In genomic region chr7:142812437-142813215, GRCh38 we compare ENCODE assay signal across 14 cellular contexts. TPM values are rescaled to one million over a fixed set of nuclear protein-coding genes. Genes with fewer than 3 reads are reported as not detected.
DNase-seq lines count a peak whose midpoint lies in the region; ATAC-seq and TF ChIP-seq lines count a peak whose summit lies in the region.
"Had no signal": no experiment of that assay in that cellular context is flagged by ENCODE, and none has a peak within 500 bp of the region (broad histone marks: within the 10 kb centered on the region; RNA-seq: fewer than 3 reads in every experiment).

No MANE protein-coding gene starts in this region.

- intact Hi-C loops in CD8-positive, alpha-beta T cell (cut with DNase I, micrococcal nuclease): loop anchor here (5.0 to 10.0 kb wide), 8 partner anchors 100 to 835 kb away; no protein-coding TSS in a partner anchor
- intact Hi-C loops in body of pancreas (cut with DNase I): no loop called here

- H3K27ac ChIP-seq in CD8-positive, alpha-beta T cell (ENCODE audit: low read depth, low read length): no peak overlapping the region
- H3K27ac ChIP-seq in body of pancreas: no peak overlapping the region
- H3K27ac ChIP-seq: cardiac muscle cell, esophagus squamous epithelium, neutrophil had no signal

- CTCF ChIA-PET in CD8-positive, alpha-beta T cell (lab: Charles Lee): interaction anchor here (0.6 to 15.5 kb wide), 19 partner anchors 9 to 509 kb away, joined by 3 to 490 read pairs (median 5); no protein-coding TSS in a partner anchor
- CTCF ChIA-PET in WTC11 (lab: Charles Lee): interaction anchor here (0.8 to 6.3 kb wide), 26 partner anchors 19 to 509 kb away, joined by 3 to 94 read pairs (median 5); partner anchors contain the start of gene EPHB6

- peaks cover 70% of the 10 kb centered on the region for H3K4me1 Mint-ChIP-seq in CD8-positive, alpha-beta T cell (ENCODE audit: low read depth)
- H3K4me1 Mint-ChIP-seq in WTC11 (peaks cover 60% of the 10 kb centered on the region), memory B cell (peaks cover 62% of the 10 kb centered on the region)

- H3K4me3 ChIP-seq in CD8-positive, alpha-beta T cell (ENCODE audit: low read depth, low read length): no peak overlapping the region
- no peak overlapping the region for H3K4me3 ChIP-seq in body of pancreas
- H3K4me3 ChIP-seq: cardiac muscle cell, esophagus squamous epithelium had no signal

- H3K4me1 ChIP-seq in CD8-positive, alpha-beta T cell (ENCODE audit: insufficient read depth, low read length): peaks cover 57% of the 10 kb centered on the region
- peaks cover 3% of the 10 kb centered on the region for H3K4me1 ChIP-seq in body of pancreas

- peak overlapping the region; percentile 100 for H3K27ac Mint-ChIP-seq in CD8-positive, alpha-beta T cell
- H3K27ac Mint-ChIP-seq in WTC11 (peak overlapping the region; percentile 93), memory B cell (peak overlapping the region; percentile 99)

- POLR2A ChIA-PET in CD8-positive, alpha-beta T cell (lab: Charles Lee): interaction anchor here (0.6 to 19.0 kb wide), 5 partner anchors 21 to 493 kb away, joined by 3 to 2372 read pairs (median 3); no protein-coding TSS in a partner anchor
- POLR2A ChIA-PET in WTC11 (lab: Charles Lee): interaction anchor here (0.6 to 1.6 kb wide), 2 partner anchors 15 to 16 kb away, joined by 3 to 5 read pairs; no protein-coding TSS in a partner anchor

- H3K4me3 Mint-ChIP-seq in CD8-positive, alpha-beta T cell: peak overlapping the region; percentile 27
- H3K4me3 Mint-ChIP-seq in WTC11 (peak overlapping the region; percentile 41), memory B cell (peak overlapping the region; percentile 90)

- H3K36me3 Mint-ChIP-seq in CD8-positive, alpha-beta T cell: peaks cover 2% of the 10 kb centered on the region
- H3K36me3 Mint-ChIP-seq in WTC11 (no peaks in the 10 kb centered on the region), memory B cell (peaks cover 14% of the 10 kb centered on the region)

- no peaks in the 10 kb centered on the region for H3K9me3 ChIP-seq in CD8-positive, alpha-beta T cell (ENCODE audit: low read length)
- H3K9me3 ChIP-seq in body of pancreas: no peaks in the 10 kb centered on the region
- H3K9me3 ChIP-seq: esophagus squamous epithelium, neutrophil had no signal

- no peak for ATAC-seq in CD8-positive, alpha-beta T cell
- ATAC-seq in HG02678 (IDR thresholded peaks at IDR 0.05; ENCODE audit: unreplicated experiment) (peak; percentile 7), WTC11 (peak; percentile 18), memory B cell (ENCODE audit: low read depth) (peak; percentile 31), HG03097 (IDR thresholded peaks at IDR 0.05; ENCODE audit: low FRiP score, unreplicated experiment) (no peak), body of pancreas (no peak)

- DNase-seq in CD8-positive, alpha-beta T cell: peak in 1 of 7 experiments; percentile 50
- DNase-seq in WTC11 (ENCODE audit: low spot score) (no peak), memory B cell (ENCODE audit: low spot score in 2 of 2) (peak in 1 of 2 donors; percentile 46), DMS 273 treated with DMSO at 0.1 percent for 48 hours (lab: John Stamatoyannopoulos, UW) (no peak), body of pancreas (no peak), GOT3 (lab: John Stamatoyannopoulos, UW) (no peak)
- DNase-seq: esophagus squamous epithelium; KBM-7; stimulated activated naive CD4-positive, alpha-beta T cell treated with Interleukin-2 at 50 U/mL for 16 hours had no signal

- no peaks in the 10 kb centered on the region for H3K27me3 Mint-ChIP-seq in CD8-positive, alpha-beta T cell (ENCODE audit: low read depth)
- H3K27me3 Mint-ChIP-seq in WTC11 (ENCODE audit: low read depth) (peaks cover 12% of the 10 kb centered on the region), memory B cell (no peaks in the 10 kb centered on the region)

- 50 to 69% methylated on average over 5 to 7 of the region's 7 CpGs for WGBS in body of pancreas, 2 donors

- no peaks in the 10 kb centered on the region for H3K9me3 Mint-ChIP-seq in CD8-positive, alpha-beta T cell
- H3K9me3 Mint-ChIP-seq in WTC11 (no peaks in the 10 kb centered on the region), memory B cell (peaks cover 5% of the 10 kb centered on the region)

- no peaks in the 10 kb centered on the region for H3K27me3 ChIP-seq in CD8-positive, alpha-beta T cell (ENCODE audit: insufficient read depth, low read length)
- H3K27me3 ChIP-seq in body of pancreas: no peaks in the 10 kb centered on the region
- H3K27me3 ChIP-seq: cardiac muscle cell had no signal

- TF ChIP-seq CTCF in CD8-positive, alpha-beta T cell (IDR thresholded peaks at IDR 0.05): no peak
- no peak for TF ChIP-seq CTCF in WTC11 (IDR thresholded peaks at IDR 0.05)
- no peak for TF ChIP-seq CTCF in body of pancreas (IDR thresholded peaks at IDR 0.05)

- TF ChIP-seq POLR2A in body of pancreas (IDR thresholded peaks at IDR 0.05): no peak

- no peaks in the 10 kb centered on the region for H3K36me3 ChIP-seq in CD8-positive, alpha-beta T cell (ENCODE audit: insufficient read depth, low read length)
- H3K36me3 ChIP-seq in body of pancreas (replicated peaks in 1 of 2; ENCODE audit: insufficient read depth in 1 of 2, low read depth in 2 of 2): no peaks in the 10 kb centered on the region
- H3K36me3 ChIP-seq: cardiac muscle cell, esophagus squamous epithelium, neutrophil had no signal

TF ChIP-seq in WTC11, 78 proteins besides CTCF, POLR2A, EP300 and RAD21:
- TF ChIP-seq SP1 (CRISPR knock-in tag; conservative IDR thresholded peaks at IDR 0.05) (no peak), SMAD4 (CRISPR knock-in tag; IDR thresholded peaks at IDR 0.05) (no peak), SOX15 (CRISPR knock-in tag; IDR thresholded peaks at IDR 0.05) (no peak), OVOL2 (CRISPR knock-in tag; IDR thresholded peaks at IDR 0.05; ENCODE audit: borderline replicate concordance) (no peak)
- TF ChIP-seq, protein P1, sequence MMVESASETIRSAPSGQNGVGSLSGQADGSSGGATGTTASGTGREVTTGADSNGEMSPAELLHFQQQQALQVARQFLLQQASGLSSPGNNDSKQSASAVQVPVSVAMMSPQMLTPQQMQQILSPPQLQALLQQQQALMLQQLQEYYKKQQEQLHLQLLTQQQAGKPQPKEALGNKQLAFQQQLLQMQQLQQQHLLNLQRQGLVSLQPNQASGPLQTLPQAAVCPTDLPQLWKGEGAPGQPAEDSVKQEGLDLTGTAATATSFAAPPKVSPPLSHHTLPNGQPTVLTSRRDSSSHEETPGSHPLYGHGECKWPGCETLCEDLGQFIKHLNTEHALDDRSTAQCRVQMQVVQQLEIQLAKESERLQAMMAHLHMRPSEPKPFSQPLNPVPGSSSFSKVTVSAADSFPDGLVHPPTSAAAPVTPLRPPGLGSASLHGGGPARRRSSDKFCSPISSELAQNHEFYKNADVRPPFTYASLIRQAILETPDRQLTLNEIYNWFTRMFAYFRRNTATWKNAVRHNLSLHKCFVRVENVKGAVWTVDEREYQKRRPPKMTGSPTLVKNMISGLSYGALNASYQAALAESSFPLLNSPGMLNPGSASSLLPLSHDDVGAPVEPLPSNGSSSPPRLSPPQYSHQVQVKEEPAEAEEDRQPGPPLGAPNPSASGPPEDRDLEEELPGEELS (CRISPR knock-in tag; IDR thresholded peaks at IDR 0.05): no peak

RNA-seq across cellular contexts. Expression of gene PRSS2, which starts 41.9 kb away (rescaled TPM):
- total RNA-seq in CD8-positive, alpha-beta T cell: not detected
- total RNA-seq in WTC11 (2021) (27.6 to 41.2 TPM (median 28.2 TPM) in 3 replicates), body of pancreas (over 10,000 TPM; 15,993 to 74,693 TPM)
- total RNA-seq: activated CD8-positive, alpha-beta memory T cell treated with anti-CD3 and anti-CD28 coated beads for 36 hours; cardiac muscle cell; esophagus squamous epithelium had no signal

RNA-seq across cellular contexts. Expression of gene EPHB6, which starts 42.2 kb away (rescaled TPM):
- 10 to 100 TPM; 13.8 to 15.3 TPM for total RNA-seq in CD8-positive, alpha-beta T cell
- total RNA-seq in WTC11 (2021) (13.9 to 15.4 TPM (median 15.1 TPM) in 3 replicates), body of pancreas (10 to 100 TPM; 37.1 to 84.0 TPM)

Comparison
In these comparisons a context has a peak if more than half of its experiments do, and no peak if none do; other contexts are left out.
1. ATAC-seq: peak in HG02678 (single experiment), WTC11 (single experiment) and memory B cell (single experiment); none in CD8-positive, alpha-beta T cell (single experiment), HG03097 (single experiment) and body of pancreas (single experiment).
2. H3K4me3 Mint-ChIP-seq: peak in every context shown above with its lines; median percentile 90 in memory B cell; 41 in WTC11; 27 in CD8-positive, alpha-beta T cell.
3. RNA of gene PRSS2, which starts 41.9 kb away (total RNA-seq): 15,993 to 74,693 TPM in body of pancreas; 27.6 to 41.2 TPM in WTC11 and not detected in CD8-positive, alpha-beta T cell; every median in the first group is over 100 times any median in the second.
4. Peak in every context shown above with its lines, with median percentiles within 50 percentile points of each other: H3K27ac Mint-ChIP-seq.